18 cellular contexts compared by ENCODE assay signal in genomic region chr5:95768731-95769130, GRCh38. TPM values are rescaled to one million over a fixed set of nuclear protein-coding genes. Genes with fewer than 3 reads are reported as not detected.
A peak's percentile ranks its signal among the peaks of the same experiment; 100 is the strongest.
DNase-seq lines count a peak whose midpoint lies in the region; ATAC-seq, FAIRE-seq and TF ChIP-seq lines count a peak whose summit lies in the region.
"Had no signal": no experiment of that assay in that cellular context is flagged by ENCODE, and none has a peak within 500 bp of the region (broad histone marks: within the 10 kb centered on the region; RNA-seq: fewer than 3 reads in every experiment).

No MANE protein-coding gene starts in this region.

- H3K23ac ChIP-seq in mesenchymal stem cell (ENCODE audit: low read length in 2 of 2): no peak overlapping the region

- H3K4me1 ChIP-seq in endodermal cell (ENCODE audit: control insufficient read depth, insufficient read depth, low read length) (no peaks in the 10 kb centered on the region), mesenchymal stem cell (ENCODE audit: control insufficient read depth, insufficient read depth, low read depth, low read length) (peaks cover 6% of the 10 kb centered on the region), testis (peaks cover 16% of the 10 kb centered on the region)
- H3K4me1 ChIP-seq: HAP-1 had no signal

- no peak overlapping the region for H3K4me2 ChIP-seq in mesenchymal stem cell (ENCODE audit: low read length, poor library complexity, severe bottlenecking)

- H3K27ac Mint-ChIP-seq in endodermal cell: no peak overlapping the region
- H3K27ac Mint-ChIP-seq: CD4-positive, alpha-beta memory T cell had no signal

- no peak for TF ChIP-seq POLR2A in GM12892 (IDR thresholded peaks at IDR 0.05; ENCODE audit: low read depth, low read length)
- no peak for TF ChIP-seq POLR2A in testis (IDR thresholded peaks at IDR 0.05)

- peaks cover 78% of the 10 kb centered on the region for H3K36me3 Mint-ChIP-seq in endodermal cell (ENCODE audit: low read depth)
- H3K36me3 Mint-ChIP-seq: CD4-positive, alpha-beta memory T cell had no signal

- H4K8ac ChIP-seq in mesenchymal stem cell (ENCODE audit: low read length): peak overlapping the region; percentile 33

- no peak overlapping the region for H2AK5ac ChIP-seq in mesenchymal stem cell (ENCODE audit: low read length, severe bottlenecking)

- FAIRE-seq in GM12892 (lab: Jason Lieb, UNC): peak; percentile 40
- FAIRE-seq: G401.6, GM18507, H54 had no signal

- no peak overlapping the region for H2BK5ac ChIP-seq in mesenchymal stem cell (ENCODE audit: low read depth, low read length, poor library complexity, severe bottlenecking)

- no peak overlapping the region for H2BK15ac ChIP-seq in mesenchymal stem cell (ENCODE audit: low read depth, poor library complexity, severe bottlenecking)

- H3K79me1 ChIP-seq in mesenchymal stem cell (replicated peaks; ENCODE audit: low read length, poor library complexity, severe bottlenecking): peaks cover 19% of the 10 kb centered on the region

- 94 to 96% methylated on average over 8 to 9 of the region's 9 CpGs for WGBS in endodermal cell (ENCODE audit: insufficient coverage in 1 of 2, insufficient read length in 1 of 2), 2 experiments
- WGBS in mesenchymal stem cell: 98% methylated on average over 9 of the region's 9 CpGs
- WGBS in testis, 2 donors: 73 to 75% methylated on average over 9 of the region's 9 CpGs

- H3K27ac ChIP-seq in endodermal cell (ENCODE audit: low read depth, low read length) (no peak overlapping the region), mesenchymal stem cell (ENCODE audit: low read length, poor library complexity, severe bottlenecking) (no peak overlapping the region), testis (peak overlapping the region; percentile 44 to 78)

- H3K4me3 ChIP-seq in endodermal cell (ENCODE audit: low read length): no peak overlapping the region
- peak overlapping the region in 1 of 2 experiments; percentile 23 for H3K4me3 ChIP-seq in mesenchymal stem cell (ENCODE audit: insufficient read depth in 1 of 2, low read depth in 1 of 2, low read length in 2 of 2)
- no peak overlapping the region for H3K4me3 ChIP-seq in testis
- H3K4me3 ChIP-seq: HAP-1 had no signal

- H3K36me3 ChIP-seq in endodermal cell (ENCODE audit: control insufficient read depth, insufficient read depth, low read length) (peaks cover 99% of the 10 kb centered on the region), mesenchymal stem cell (ENCODE audit: control insufficient read depth in 1 of 2, insufficient read depth in 2 of 2, low read depth in 1 of 2, low read length in 2 of 2) (peaks cover 24 to 83% of the 10 kb centered on the region in 2 experiments), testis (ENCODE audit: low read depth, missing control alignments) (no peaks in the 10 kb centered on the region)

- peak overlapping the region; percentile 56 for H4K91ac ChIP-seq in mesenchymal stem cell (ENCODE audit: low read length)

- no peak overlapping the region for H3K4ac ChIP-seq in mesenchymal stem cell (ENCODE audit: low read depth in 1 of 2, low read length in 2 of 2)

- H3K4me3 Mint-ChIP-seq in endodermal cell: no peak overlapping the region
- H3K4me3 Mint-ChIP-seq: CD4-positive, alpha-beta memory T cell had no signal

- H2BK12ac ChIP-seq in mesenchymal stem cell (ENCODE audit: low read length in 2 of 2): no peak overlapping the region

- H3K18ac ChIP-seq in mesenchymal stem cell (ENCODE audit: low read depth in 1 of 2, low read length in 2 of 2): no peak overlapping the region

- no peaks in the 10 kb centered on the region for H3K9me3 ChIP-seq in endodermal cell (ENCODE audit: control insufficient read depth, low read length)
- no peaks in the 10 kb centered on the region for H3K9me3 ChIP-seq in mesenchymal stem cell (ENCODE audit: control insufficient read depth, low read length)
- H3K9me3 ChIP-seq in testis: no peaks in the 10 kb centered on the region
- H3K9me3 ChIP-seq: HAP-1 had no signal

- H2AFZ ChIP-seq in mesenchymal stem cell (ENCODE audit: low read depth, low read length): no peak overlapping the region

- H3K27me3 ChIP-seq in endodermal cell (ENCODE audit: control insufficient read depth, insufficient read depth, low read length, poor library complexity, severe bottlenecking) (no peaks in the 10 kb centered on the region), mesenchymal stem cell (ENCODE audit: control insufficient read depth in 1 of 2, insufficient read depth in 1 of 2, low read length in 2 of 2) (no peaks in the 10 kb centered on the region), testis (no peaks in the 10 kb centered on the region)

- ATAC-seq in GM21360 (IDR thresholded peaks at IDR 0.05; ENCODE audit: unreplicated experiment): no peak

- TF ChIP-seq CTCF in endodermal cell (conservative IDR thresholded peaks at IDR 0.05) (peak; percentile 32), testis (IDR thresholded peaks at IDR 0.05) (no peak)

- no peak overlapping the region for H3K14ac ChIP-seq in mesenchymal stem cell (ENCODE audit: low read length in 2 of 2)

- no peak overlapping the region for H3K9ac ChIP-seq in endodermal cell (ENCODE audit: extremely low read depth, low read length, poor library complexity, severe bottlenecking)
- no peak overlapping the region for H3K9ac ChIP-seq in mesenchymal stem cell (ENCODE audit: low read length)

- H3K4me1 Mint-ChIP-seq in endodermal cell: peaks cover 11% of the 10 kb centered on the region
- H3K4me1 Mint-ChIP-seq: CD4-positive, alpha-beta memory T cell had no signal

- H3K27me3 Mint-ChIP-seq in endodermal cell (ENCODE audit: insufficient read depth): no peaks in the 10 kb centered on the region

- no peak overlapping the region for H2BK120ac ChIP-seq in mesenchymal stem cell (ENCODE audit: low read depth, low read length)

- H3K9me3 Mint-ChIP-seq in endodermal cell: no peaks in the 10 kb centered on the region
- H3K9me3 Mint-ChIP-seq: CD4-positive, alpha-beta memory T cell had no signal

- intact Hi-C loops in testis (cut with DNase I; ENCODE audit: low total_unique reads): no loop called here

- no peak for DNase-seq in GM12892 (ENCODE audit: insufficient read length)
- DNase-seq in endodermal cell: peak; percentile 57
- DNase-seq in mesenchymal stem cell: no peak
- peak; percentile 40 for DNase-seq in testis
- no peak for DNase-seq in stimulated activated CD4-positive, alpha-beta T cell treated with anti-CD3 and anti-CD28 coated beads, Interleukin-4, amount 100 ng/mL, for 4 hours
- DNase-seq in activated T-cell treated with anti-CD3 and anti-CD28 coated beads, Interleukin-2, amount 50 U/mL, for 48 hours: no peak
- DNase-seq: C1 segment of cervical spinal cord; Calu3; CD4-positive, alpha-beta memory T cell; COR-L47; DMS153; DND-41; GOT3 had no signal

RNA-seq across cellular contexts. Expression of gene RHOBTB3, which starts 37.6 kb away (rescaled TPM):
- polyA plus RNA-seq in GM12892 (2012; ENCODE audit: missing spikeins): 2.5 TPM
- 100 to 1,000 TPM; 432 to 444 TPM for total RNA-seq in endodermal cell
- 116 TPM for polyA plus RNA-seq in endodermal cell (2013, experiment 1 of 2)
- 147 TPM for polyA plus RNA-seq in endodermal cell (2013, experiment 2 of 2)
- 279 TPM for polyA plus RNA-seq in mesenchymal stem cell (2013, experiment 1 of 2)
- polyA plus RNA-seq in mesenchymal stem cell (2013, experiment 2 of 2): 271 TPM
- total RNA-seq in testis: 100 to 1,000 TPM; 163 to 190 TPM
- 44.1 TPM for polyA plus RNA-seq in testis (ENCODE audit: insufficient read depth, low read depth, low replicate concordance)

RNA-seq across cellular contexts. Expression of gene GLRX, which starts 53.8 kb away (rescaled TPM):
- 144 TPM for polyA plus RNA-seq in GM12892 (2012; ENCODE audit: missing spikeins)
- total RNA-seq in endodermal cell (10 to 100 TPM; 18.9 to 26.3 TPM), testis (1 to 10 TPM; 4.5 to 5.4 TPM)
- 33.6 TPM for polyA plus RNA-seq in endodermal cell (2013, experiment 1 of 2)
- 34.9 TPM for polyA plus RNA-seq in endodermal cell (2013, experiment 2 of 2)
- 137 TPM for polyA plus RNA-seq in mesenchymal stem cell (2013, experiment 1 of 2)
- polyA plus RNA-seq in mesenchymal stem cell (2013, experiment 2 of 2): 143 TPM
- 15.0 TPM for polyA plus RNA-seq in testis (ENCODE audit: insufficient read depth, low read depth, low replicate concordance)

Comparison
In these comparisons a context has a peak if more than half of its experiments do, and no peak if none do; other contexts are left out.
1. DNase-seq: peak in endodermal cell (single experiment) and testis (single experiment); none in GM12892 (single experiment), mesenchymal stem cell (single experiment), stimulated activated CD4-positive, alpha-beta T cell treated with anti-CD3 and anti-CD28 coated beads, Interleukin-4, amount 100 ng/mL, for 4 hours (0 of 2) and activated T-cell treated with anti-CD3 and anti-CD28 coated beads, Interleukin-2, amount 50 U/mL, for 48 hours (0 of 2).
2. H3K27ac ChIP-seq: peak in testis (2 of 2); none in endodermal cell (single experiment) and mesenchymal stem cell (single experiment).